In genomic region chr9:87006956-87007355, GRCh38 we compare ENCODE assay signal across 26 cellular contexts. TPM values are rescaled to one million over a fixed set of nuclear protein-coding genes. Genes with fewer than 3 reads are reported as not detected.
"Had no signal": no experiment of that assay in that cellular context is flagged by ENCODE, and none has a peak within 500 bp of the region (broad histone marks: within the 10 kb centered on the region; RNA-seq: fewer than 3 reads in every experiment).

No MANE protein-coding gene starts in this region.

- DNase-seq: activated CD4-positive, alpha-beta T cell treated with anti-CD3 and anti-CD28 coated beads for 4 hours; activated CD8-positive, alpha-beta memory T cell treated with anti-CD3 and anti-CD28 coated beads, Interleukin-2, amount 50 U/mL, for 48 hours; activated CD8-positive, alpha-beta T cell treated with anti-CD3 and anti-CD28 coated beads, Interleukin-2, amount 10 ng/mL, durations not matched to agents 7 days and 5 days; activated effector memory CD4-positive, alpha-beta T cell treated with Interleukin-2 at 50 U/mL for 16 hours; activated naive CD4-positive, alpha-beta T cell; activated T-cell treated with anti-CD3 and anti-CD28 coated beads, Interleukin-2, amount 50 U/mL, for 1 hour; amniotic stem cell; brain microvascular endothelial cell; MM.1S; NCI-H1105; NCI-H1436; NCI-H1694 treated with DMSO at 0.1 percent for 48 hours; NCI-H2029 treated with DMSO at 0.1 percent for 48 hours; NCI-H510A treated with DMSO at 0.1 percent for 48 hours; NCI-H69; NK-92 treated with Interleukin-12 subunit alpha and Interleukin-12 subunit beta, amount 100 ng/mL, for 24 hours; OCI-M1; RPMI8226; T-cell; T-helper 2 cell; T1000; WERI-Rb-1 had no signal

- H3K27me3 ChIP-seq: brain microvascular endothelial cell had no signal

- H3K36me3 ChIP-seq: brain microvascular endothelial cell, WERI-Rb-1 had no signal

- H3K4me3 ChIP-seq: SK-N-MC had no signal

- ATAC-seq: activated CD8-positive, alpha-beta T cell treated with anti-CD3 and anti-CD28 coated beads, Interleukin-2, amount 10 ng/mL, durations not matched to agents 7 days and 5 days; HepG2; Panc1; T-cell had no signal

- H3K27ac ChIP-seq: brain microvascular endothelial cell, WERI-Rb-1 had no signal

- FAIRE-seq: HepG2, TTC549 had no signal

RNA-seq across cellular contexts. Expression of gene GAS1, which starts 59.6 kb away (rescaled TPM):
- total RNA-seq: HepG2 had no signal
- polyA plus RNA-seq: HepG2 had no signal
